ENCODE assay signal across 19 cellular contexts in the genomic region with DNA sequence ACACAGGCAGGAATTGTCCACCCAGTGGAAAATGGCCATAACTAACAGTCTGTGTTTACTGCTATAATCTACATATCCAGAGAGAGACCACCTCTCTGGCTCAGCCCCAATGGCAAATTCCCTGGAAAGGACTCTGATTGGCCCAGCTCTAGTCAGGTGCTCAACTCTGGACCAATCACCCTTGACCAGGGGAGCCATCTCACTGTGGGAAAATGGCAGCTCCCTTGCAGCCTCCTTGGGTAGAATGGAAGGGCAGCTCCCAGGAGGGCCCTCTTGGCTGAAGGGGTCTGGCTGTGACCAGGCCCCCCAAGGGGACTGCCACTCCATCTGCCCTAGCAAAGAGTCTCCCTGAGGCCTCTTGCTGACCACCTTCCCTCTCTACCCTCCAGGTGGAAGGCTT. TPM values are rescaled to one million over a fixed set of nuclear protein-coding genes. Genes with fewer than 3 reads are reported as not detected.
A peak's percentile ranks its signal among the peaks of the same experiment; 100 is the strongest.
DNase-seq lines count a peak whose midpoint lies in the region; ATAC-seq and TF ChIP-seq lines count a peak whose summit lies in the region.
"Had no signal": no experiment of that assay in that cellular context is flagged by ENCODE, and none has a peak within 500 bp of the region (broad histone marks: within the 10 kb centered on the region; RNA-seq: fewer than 3 reads in every experiment).

No MANE protein-coding gene starts in this region.

- peaks cover 6% of the 10 kb centered on the region for H3K9me3 Mint-ChIP-seq in MCF 10A (ENCODE audit: unreplicated experiment)
- H3K9me3 Mint-ChIP-seq: activated B cell treated with CpG ODN at 0.5 μM for 24 hours; central memory CD8-positive, alpha-beta T cell had no signal

- peak overlapping the region; percentile 64 to 83 for H3K27ac ChIP-seq in breast epithelium
- H3K27ac ChIP-seq in RWPE1 = peak overlapping the region; percentile 10
- peak overlapping the region; percentile 11 for H3K27ac ChIP-seq in hepatocyte
- no peak overlapping the region for H3K27ac ChIP-seq in colonic mucosa
- H3K27ac ChIP-seq: right atrium auricular region, vagina had no signal

- H3K36me3 Mint-ChIP-seq in MCF 10A (ENCODE audit: insufficient read depth, unreplicated experiment) = peaks cover 44% of the 10 kb centered on the region
- H3K36me3 Mint-ChIP-seq: CD8-positive, alpha-beta memory T cell had no signal

- no peaks in the 10 kb centered on the region for H3K27me3 Mint-ChIP-seq in MCF 10A (ENCODE audit: insufficient read depth, unreplicated experiment)

- H3K4me3 ChIP-seq in breast epithelium = no peak overlapping the region
- no peak overlapping the region for H3K4me3 ChIP-seq in hepatocyte
- no peak overlapping the region for H3K4me3 ChIP-seq in colonic mucosa
- H3K4me3 ChIP-seq: right atrium auricular region, vagina had no signal

- no peak overlapping the region for H2AFZ ChIP-seq in hepatocyte

- no TSS peak for BruUV-seq in MCF 10A (replicated peaks; lab: Mats Ljungman, UMichigan)

- H3K4me1 ChIP-seq in breast epithelium = peaks cover 4 to 5% of the 10 kb centered on the region in 2 donors
- H3K4me1 ChIP-seq in hepatocyte (ENCODE audit: insufficient read depth) = peaks cover 17% of the 10 kb centered on the region
- H3K4me1 ChIP-seq in colonic mucosa = no peaks in the 10 kb centered on the region

- TF ChIP-seq CTCF in breast epithelium (IDR thresholded peaks at IDR 0.05) = no peak
- TF ChIP-seq CTCF in MCF 10A (IDR thresholded peaks at IDR 0.05; ENCODE audit: unreplicated experiment) = no peak
- no peak for TF ChIP-seq CTCF in RWPE1 (conservative IDR thresholded peaks at IDR 0.05; ENCODE audit: low read depth)
- TF ChIP-seq CTCF in hepatocyte (IDR thresholded peaks at IDR 0.05; ENCODE audit: poor library complexity) = no peak
- no peak for TF ChIP-seq CTCF in colonic mucosa (IDR thresholded peaks at IDR 0.05)

- POLR2A ChIA-PET in MCF 10A (lab: Yijun Ruan, JAX) = interaction anchor here (0.6 to 5.5 kb wide), 19 partner anchors 12 to 180 kb away, joined by 3 to 155 read pairs (median 8); a partner anchor contains a TSS
- POLR2A ChIA-PET in RWPE1 (lab: Yijun Ruan, JAX; ENCODE audit: low non-redundant PET) = interaction anchor here (0.6 to 1.2 kb wide), 2 partner anchors 22 to 106 kb away, joined by 3 read pairs; no protein-coding TSS in a partner anchor

- no peak for ATAC-seq in GM21717 (IDR thresholded peaks at IDR 0.05; ENCODE audit: unreplicated experiment)

- no peaks in the 10 kb centered on the region for H3K79me2 ChIP-seq in hepatocyte

- no peaks in the 10 kb centered on the region for H4K20me1 ChIP-seq in hepatocyte (ENCODE audit: insufficient read depth, poor library complexity, severe bottlenecking)

- H3K27me3 ChIP-seq in breast epithelium (peaks cover 0 to 4% of the 10 kb centered on the region in 2 donors), hepatocyte (no peaks in the 10 kb centered on the region), colonic mucosa (no peaks in the 10 kb centered on the region)
- H3K27me3 ChIP-seq: vagina had no signal

- H3K4me3 Mint-ChIP-seq in MCF 10A (ENCODE audit: unreplicated experiment) = no peak overlapping the region
- H3K4me3 Mint-ChIP-seq: activated B cell treated with CpG ODN at 0.5 μM for 24 hours; CD8-positive, alpha-beta memory T cell; central memory CD8-positive, alpha-beta T cell had no signal

- no peak for TF ChIP-seq POLR2A in breast epithelium (IDR thresholded peaks at IDR 0.05)

- H3K27ac Mint-ChIP-seq in MCF 10A (ENCODE audit: low read depth, unreplicated experiment) = no peak overlapping the region
- H3K27ac Mint-ChIP-seq: activated B cell treated with CpG ODN at 0.5 μM for 24 hours had no signal

- H3K4me2 ChIP-seq in hepatocyte = no peak overlapping the region

- H3K9me3 ChIP-seq in breast epithelium (no peaks in the 10 kb centered on the region), hepatocyte (ENCODE audit: low read depth) (no peaks in the 10 kb centered on the region), colonic mucosa (no peaks in the 10 kb centered on the region)
- H3K9me3 ChIP-seq: right atrium auricular region, vagina had no signal

- no peak for DNase-seq in breast epithelium (ENCODE audit: low spot score in 2 of 2)
- DNase-seq in MCF 10A (ENCODE audit: unreplicated experiment) = no peak
- DNase-seq in RWPE1 (ENCODE audit: low spot score) = no peak
- DNase-seq in hepatocyte (ENCODE audit: low spot score) = no peak
- no peak for DNase-seq in H4 (ENCODE audit: low spot score)
- no peak for DNase-seq in colonic mucosa
- no peak for DNase-seq in GM03348 (ENCODE audit: low spot score)
- DNase-seq: activated B cell treated with CpG ODN at 0.5 μM for 24 hours, kidney, NCI-H345 had no signal

- no peaks in the 10 kb centered on the region for H3K36me3 ChIP-seq in breast epithelium
- H3K36me3 ChIP-seq in hepatocyte (replicated peaks; ENCODE audit: insufficient read depth, low read depth) = no peaks in the 10 kb centered on the region
- H3K36me3 ChIP-seq in colonic mucosa = no peaks in the 10 kb centered on the region
- H3K36me3 ChIP-seq: right atrium auricular region, vagina had no signal

- no peaks in the 10 kb centered on the region for H3K9me2 ChIP-seq in hepatocyte (replicated peaks; ENCODE audit: insufficient read depth)

- CTCF ChIA-PET in MCF 10A (lab: Yijun Ruan, JAX) (interaction anchor here (0.7 to 7.3 kb wide), 27 partner anchors 10 to 217 kb away, joined by 3 to 167 read pairs (median 7); a partner anchor contains a TSS), RWPE1 (lab: Yijun Ruan, JAX) (interaction anchor here (0.6 to 1.9 kb wide), 39 partner anchors 11 to 1172 kb away, joined by 3 to 26 read pairs (median 4); a partner anchor contains a TSS)

- H3K9ac ChIP-seq in colonic mucosa (ENCODE audit: low read depth in 2 of 2, low read length in 2 of 2) = no peak overlapping the region

- peaks cover 23% of the 10 kb centered on the region for H3K4me1 Mint-ChIP-seq in MCF 10A (ENCODE audit: insufficient read depth, unreplicated experiment)
- H3K4me1 Mint-ChIP-seq: central memory CD8-positive, alpha-beta T cell had no signal

- intact Hi-C loops in breast epithelium (cut with DNase I; ENCODE audit: low total_unique reads) = loop anchor here (5.0 kb wide), 1 partner anchor 185 kb away; a partner anchor contains a TSS
- intact Hi-C loops in MCF 10A (cut with micrococcal nuclease) = loop anchor here (1.0 to 5.0 kb wide), 6 partner anchors 26 to 299 kb away; a partner anchor contains a TSS
- intact Hi-C loops in colonic mucosa (cut with DNase I) = loop anchor here (5.0 kb wide), 1 partner anchor 130 kb away; no protein-coding TSS in a partner anchor

RNA-seq across cellular contexts. Expression of a gene that starts 3.1 kb away (rescaled TPM):
- total RNA-seq in breast epithelium (10 to 100 TPM in 2 of 3 donors, 1 to 10 TPM in 1; 3.3 to 38.3 (median 12.3) TPM), MCF 10A (2022) (18.5 and 27.6 TPM in 2 replicates), hepatocyte (5.7 and 6.7 TPM in 2 replicates), colonic mucosa (under 1 TPM; 0.52 to 0.56 TPM)
- 26.0 and 26.1 TPM in 2 replicates for polyA plus RNA-seq in hepatocyte
- not detected in 2 replicates for total RNA-seq in H4 (2014; rRNA removed; shearing (Covaris generic))
- total RNA-seq: activated B cell treated with CpG ODN at 0.5 μM for 24 hours; CD8-positive, alpha-beta memory T cell; lung microvascular endothelial cell had no signal
- polyA plus RNA-seq: CD8-positive, alpha-beta memory T cell had no signal

RNA-seq across cellular contexts. Expression of a gene that starts 39.6 kb away (rescaled TPM):
- total RNA-seq in breast epithelium (under 1 TPM in 1 of 3 donors, not detected in 2; 0.15 TPM), MCF 10A (2022) (not detected in 2 replicates), hepatocyte (not detected in 2 replicates), colonic mucosa (under 1 TPM; 0.21 to 0.37 TPM)
- polyA plus RNA-seq in hepatocyte = 1.6 and 1.9 TPM in 2 replicates
- total RNA-seq in H4 (2014; rRNA removed; shearing (Covaris generic)) = not detected in 2 replicates
- total RNA-seq: activated B cell treated with CpG ODN at 0.5 μM for 24 hours; aorta; CD8-positive, alpha-beta memory T cell; lung microvascular endothelial cell; osteoblast; right atrium auricular region; subcutaneous adipose tissue; vagina had no signal
- polyA plus RNA-seq: aorta had no signal

RNA-seq across cellular contexts. Expression of a gene that starts 45.5 kb away (rescaled TPM):
- total RNA-seq in breast epithelium (not detected), MCF 10A (2022) (1.3 TPM in 1 of 2 replicates, not detected in the other), hepatocyte (0.52 and 2.0 TPM in 2 replicates), colonic mucosa (under 1 TPM; 0.48 to 0.69 TPM)
- 0.22 and 1.8 TPM in 2 replicates for polyA plus RNA-seq in hepatocyte
- total RNA-seq in H4 (2014; rRNA removed; shearing (Covaris generic)) = not detected in 2 replicates
- total RNA-seq: aorta, kidney, lung microvascular endothelial cell, osteoblast, subcutaneous adipose tissue had no signal
- polyA plus RNA-seq: CD8-positive, alpha-beta memory T cell had no signal
